In genomic region chr13:68047889-68048288, GRCh38 we compare ENCODE assay signal across 19 cellular contexts.
A peak's percentile ranks its signal among the peaks of the same experiment; 100 is the strongest.
DNase-seq lines count a peak whose midpoint lies in the region; ATAC-seq and TF ChIP-seq lines count a peak whose summit lies in the region.
"Had no signal": no experiment of that assay in that cellular context is flagged by ENCODE, and none has a peak within 500 bp of the region (broad histone marks: within the 10 kb centered on the region; RNA-seq: fewer than 3 reads in every experiment).

No MANE protein-coding gene starts in this region.

- 66 to 69% (median 66%) methylated on average over 3 of the region's 3 CpGs for WGBS in psoas muscle, 3 donors

- no peak overlapping the region for H3K27ac ChIP-seq in RWPE1
- no peak overlapping the region for H3K27ac ChIP-seq in psoas muscle
- H3K27ac ChIP-seq: BLaER1, SK-N-MC had no signal

- ATAC-seq in HG03460 (IDR thresholded peaks at IDR 0.05; ENCODE audit: unreplicated experiment) (no peak), psoas muscle (no peak), left colon (no peak)
- ATAC-seq: T-cell had no signal

- no peaks in the 10 kb centered on the region for H3K27me3 ChIP-seq in psoas muscle (ENCODE audit: insufficient read depth in 3 of 3, low read length in 2 of 3)
- H3K27me3 ChIP-seq: BLaER1 had no signal

- intact Hi-C loops in psoas muscle (cut with DNase I), result no loop called here
- intact Hi-C loops in left colon (cut with DNase I, micrococcal nuclease), result no loop called here

- peak; percentile 26 for DNase-seq in ELR (ENCODE audit: low read depth)
- DNase-seq in HPDE6-E6E7 (ENCODE audit: extremely low spot score), result peak; percentile 45
- DNase-seq in RWPE1 (ENCODE audit: low spot score), result peak; percentile 23
- DNase-seq in iPS-NIHi11 (ENCODE audit: low spot score), result peak; percentile 10
- DNase-seq in psoas muscle, result no peak
- no peak for DNase-seq in NCI-H82 (lab: John Stamatoyannopoulos, UW)
- DNase-seq in left colon, result no peak
- DNase-seq: CD4-positive, alpha-beta memory T cell; DMS153; EL; IMR-90; NCI-H1417 treated with DMSO at 0.1 percent for 48 hours; NCI-H1930; NCI-H446 treated with DMSO at 0.1 percent for 48 hours; SHP77; T-cell had no signal

- POLR2A ChIA-PET in RWPE1 (lab: Yijun Ruan, JAX; ENCODE audit: low non-redundant PET), result no interaction called here

- CTCF ChIA-PET in RWPE1 (lab: Yijun Ruan, JAX), result no interaction called here

- H3K4me3 ChIP-seq in psoas muscle, result no peak overlapping the region
- H3K4me3 ChIP-seq: BLaER1, SK-N-MC had no signal

- H3K9me3 ChIP-seq in psoas muscle, result no peaks in the 10 kb centered on the region
- H3K9me3 ChIP-seq: BLaER1 had no signal

- no peaks in the 10 kb centered on the region for H3K4me1 ChIP-seq in psoas muscle
- H3K4me1 ChIP-seq: BLaER1 had no signal

- no peaks in the 10 kb centered on the region for H3K36me3 ChIP-seq in psoas muscle (ENCODE audit: insufficient read depth in 1 of 2, low read depth in 1 of 2)
- H3K36me3 ChIP-seq: BLaER1 had no signal

- TF ChIP-seq CTCF in RWPE1 (conservative IDR thresholded peaks at IDR 0.05; ENCODE audit: low read depth) (no peak), psoas muscle (IDR thresholded peaks at IDR 0.05) (no peak)

Comparison
In these comparisons a context has a peak if more than half of its experiments do, and no peak if none do; other contexts are left out.
1. DNase-seq: peak in ELR (single experiment), HPDE6-E6E7 (single experiment), RWPE1 (single experiment) and iPS-NIHi11 (single experiment); none in psoas muscle (0 of 2), NCI-H82 (single experiment) and left colon (0 of 2).